In the genomic region with DNA sequence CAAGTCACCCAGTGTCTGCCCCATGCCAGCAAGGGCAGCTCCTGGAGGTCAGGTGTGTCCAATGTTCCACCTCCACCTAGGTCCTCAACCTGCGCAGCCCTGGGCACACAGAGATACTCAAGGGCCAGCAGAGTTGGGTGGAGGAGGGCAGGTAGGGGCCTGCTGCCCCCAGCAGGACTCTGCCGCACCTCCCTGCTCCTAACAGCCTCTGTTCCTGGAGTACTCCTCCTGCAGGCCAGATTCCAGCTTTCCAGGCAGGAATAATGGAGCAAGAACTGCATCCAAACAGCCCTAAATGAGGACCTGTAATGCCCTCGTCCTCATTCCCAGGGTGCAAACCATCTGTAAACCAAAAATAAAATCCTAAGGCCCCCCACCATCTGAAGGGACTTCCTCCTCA, we compare ENCODE assay signal across 2 cellular contexts.
TF ChIP-seq lines count a peak whose summit lies in the region.

No MANE protein-coding gene starts in this region.

TF ChIP-seq in IMR-90, 13 proteins besides CTCF, POLR2A, EP300 and RAD21:
- TF ChIP-seq RCOR1 (IDR thresholded peaks at IDR 0.05; ENCODE audit: insufficient replicate concordance, low read length), result no peak

TF ChIP-seq in H1, 55 proteins besides CTCF, POLR2A, EP300 and RAD21:
- no peak for TF ChIP-seq CBX5 (IDR thresholded peaks at IDR 0.05; ENCODE audit: low read depth, low read length)
- no peak for TF ChIP-seq GABPA (IDR thresholded peaks at IDR 0.05; ENCODE audit: borderline replicate concordance, insufficient read depth, low read length)
- TF ChIP-seq, protein P1, sequence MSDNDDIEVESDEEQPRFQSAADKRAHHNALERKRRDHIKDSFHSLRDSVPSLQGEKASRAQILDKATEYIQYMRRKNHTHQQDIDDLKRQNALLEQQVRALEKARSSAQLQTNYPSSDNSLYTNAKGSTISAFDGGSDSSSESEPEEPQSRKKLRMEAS (IDR thresholded peaks at IDR 0.05), result no peak
- TF ChIP-seq SIRT6 (IDR thresholded peaks at IDR 0.05; ENCODE audit: low read length), result no peak
- TF ChIP-seq HDAC6 (IDR thresholded peaks at IDR 0.05; ENCODE audit: low read depth, low read length), result no peak
- TF ChIP-seq, protein P2, sequence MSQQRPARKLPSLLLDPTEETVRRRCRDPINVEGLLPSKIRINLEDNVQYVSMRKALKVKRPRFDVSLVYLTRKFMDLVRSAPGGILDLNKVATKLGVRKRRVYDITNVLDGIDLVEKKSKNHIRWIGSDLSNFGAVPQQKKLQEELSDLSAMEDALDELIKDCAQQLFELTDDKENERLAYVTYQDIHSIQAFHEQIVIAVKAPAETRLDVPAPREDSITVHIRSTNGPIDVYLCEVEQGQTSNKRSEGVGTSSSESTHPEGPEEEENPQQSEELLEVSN (IDR thresholded peaks at IDR 0.05), result no peak
- no peak for TF ChIP-seq TBP (IDR thresholded peaks at IDR 0.05; ENCODE audit: low read depth, low read length)
- TF ChIP-seq TEAD4 (IDR thresholded peaks at IDR 0.05; ENCODE audit: low read depth, low read length), result no peak
- no peak for TF ChIP-seq KDM5A (IDR thresholded peaks at IDR 0.05; ENCODE audit: low read length)
- TF ChIP-seq MAFK (IDR thresholded peaks at IDR 0.05; ENCODE audit: low read depth, low read length), result no peak
